ENCODE assay signal across 9 cellular contexts in the genomic region with DNA sequence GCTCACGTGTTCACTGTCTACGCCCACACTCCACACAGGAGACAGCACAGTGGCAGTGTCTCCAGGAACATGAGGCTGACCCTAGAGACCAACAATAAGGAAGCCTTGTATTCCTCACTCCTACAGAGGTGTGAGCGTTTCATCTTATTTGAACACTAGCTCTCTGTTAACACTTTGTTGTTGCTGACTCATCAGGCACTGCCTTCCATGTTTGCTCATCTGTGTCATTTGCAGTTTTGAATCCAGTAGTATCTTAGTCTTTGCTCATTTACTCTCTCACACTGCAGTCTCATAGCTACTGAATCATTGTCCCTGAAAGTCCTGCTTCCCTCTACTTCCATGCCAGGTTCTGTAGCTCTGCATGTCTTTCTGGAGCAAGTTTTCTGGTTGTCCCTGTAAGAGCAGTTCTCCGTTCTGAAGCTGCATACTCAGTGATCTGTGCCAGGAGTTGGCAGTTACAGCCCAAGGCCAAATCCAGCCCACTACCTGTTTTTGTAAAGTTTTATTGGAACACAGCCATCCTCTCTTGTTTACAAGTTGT.
DNase-seq lines count a peak whose midpoint lies in the region; ATAC-seq and FAIRE-seq lines count a peak whose summit lies in the region.
"Had no signal": no experiment of that assay in that cellular context is flagged by ENCODE, and none has a peak within 500 bp of the region (broad histone marks: within the 10 kb centered on the region; RNA-seq: fewer than 3 reads in every experiment).

No MANE protein-coding gene starts in this region.

- no peak overlapping the region for H3K4me3 Mint-ChIP-seq in activated T-cell treated with anti-CD3 and anti-CD28 coated beads, Interleukin-2, amount 50 U/mL, for 24 hours
- no peak overlapping the region for H3K4me3 Mint-ChIP-seq in stimulated activated effector memory CD8-positive, alpha-beta T cell treated with anti-CD3 and anti-CD28 coated beads, Interleukin-12 subunit alpha, Interleukin-12 subunit beta, amount 100 ng/mL, for 72 hours
- no peak overlapping the region for H3K4me3 Mint-ChIP-seq in naive thymus-derived CD4-positive, alpha-beta T cell

- FAIRE-seq in HTR-8/SVneo (lab: Jason Lieb, UNC), result peak; percentile 26

- no peaks in the 10 kb centered on the region for H3K36me3 ChIP-seq in endocrine pancreas (ENCODE audit: control insufficient read depth, insufficient read depth, low read length)
- no peaks in the 10 kb centered on the region for H3K36me3 ChIP-seq in naive thymus-derived CD4-positive, alpha-beta T cell (ENCODE audit: control insufficient read depth in 2 of 3, insufficient read depth in 3 of 3, low read length in 3 of 3)

- H3K27ac ChIP-seq in naive thymus-derived CD4-positive, alpha-beta T cell (ENCODE audit: low read depth, low read length), result no peak overlapping the region

- intact Hi-C loops in naive thymus-derived CD4-positive, alpha-beta T cell (cut with micrococcal nuclease), result loop anchor here in 1 of 2 donors (5.0 kb wide), 2 partner anchors 244 to 869 kb away; no protein-coding TSS in a partner anchor

- no peaks in the 10 kb centered on the region for H3K27me3 ChIP-seq in endocrine pancreas (ENCODE audit: control insufficient read depth, insufficient read depth, low read length)
- no peaks in the 10 kb centered on the region for H3K27me3 ChIP-seq in naive thymus-derived CD4-positive, alpha-beta T cell (ENCODE audit: control insufficient read depth in 2 of 2, insufficient read depth in 2 of 2, low read length in 2 of 2)

- CTCF ChIA-PET in naive thymus-derived CD4-positive, alpha-beta T cell (lab: Charles Lee), result no interaction called here

- no peak overlapping the region for H3K9ac ChIP-seq in endocrine pancreas (ENCODE audit: control insufficient read depth, insufficient read depth, low read length)

- H3K4me1 ChIP-seq in endocrine pancreas (ENCODE audit: control insufficient read depth, insufficient read depth, low read length), result peaks cover 6% of the 10 kb centered on the region
- H3K4me1 ChIP-seq in naive thymus-derived CD4-positive, alpha-beta T cell (ENCODE audit: control insufficient read depth in 2 of 2, insufficient read depth in 2 of 2, low read length in 2 of 2), result no peaks in the 10 kb centered on the region

- H3K9me3 ChIP-seq in endocrine pancreas (ENCODE audit: control insufficient read depth, low read length), result no peaks in the 10 kb centered on the region
- no peaks in the 10 kb centered on the region for H3K9me3 ChIP-seq in naive thymus-derived CD4-positive, alpha-beta T cell (ENCODE audit: control insufficient read depth in 2 of 3, low read length in 3 of 3)

- DNase-seq in activated T-cell treated with anti-CD3 and anti-CD28 coated beads for 48 hours (ENCODE audit: low read depth) (peak; percentile 2), HTR-8/SVneo (ENCODE audit: insufficient read length, low spot score) (no peak)
- DNase-seq in activated T-cell treated with anti-CD3 and anti-CD28 coated beads, Interleukin-2, amount 50 U/mL, for 24 hours, result no peak
- no peak for DNase-seq in stimulated activated effector memory CD8-positive, alpha-beta T cell treated with anti-CD3 and anti-CD28 coated beads, Interleukin-12 subunit alpha, Interleukin-12 subunit beta, amount 100 ng/mL, for 72 hours (ENCODE audit: low spot score in 2 of 2)
- DNase-seq in activated CD4-positive, CD25-positive, alpha-beta regulatory T cell (lab: John Stamatoyannopoulos, UW), result no peak
- no peak for DNase-seq in naive thymus-derived CD4-positive, alpha-beta T cell
- DNase-seq: NCI-H187 treated with DMSO at 0.1 percent for 48 hours had no signal

- peaks cover 12% of the 10 kb centered on the region for H3K27me3 Mint-ChIP-seq in activated T-cell treated with anti-CD3 and anti-CD28 coated beads, Interleukin-2, amount 50 U/mL, for 24 hours
- H3K27me3 Mint-ChIP-seq in naive thymus-derived CD4-positive, alpha-beta T cell, result peaks cover 0 to 16% (median 10%) of the 10 kb centered on the region in 5 donors

- no peaks in the 10 kb centered on the region for H3K36me3 Mint-ChIP-seq in activated T-cell treated with anti-CD3 and anti-CD28 coated beads, Interleukin-2, amount 50 U/mL, for 24 hours (ENCODE audit: low read depth)
- H3K36me3 Mint-ChIP-seq in stimulated activated effector memory CD8-positive, alpha-beta T cell treated with anti-CD3 and anti-CD28 coated beads, Interleukin-12 subunit alpha, Interleukin-12 subunit beta, amount 100 ng/mL, for 72 hours, result no peaks in the 10 kb centered on the region
- H3K36me3 Mint-ChIP-seq in naive thymus-derived CD4-positive, alpha-beta T cell, result no peaks in the 10 kb centered on the region

- H3K9me3 Mint-ChIP-seq in activated T-cell treated with anti-CD3 and anti-CD28 coated beads, Interleukin-2, amount 50 U/mL, for 24 hours, result no peaks in the 10 kb centered on the region
- H3K9me3 Mint-ChIP-seq in stimulated activated effector memory CD8-positive, alpha-beta T cell treated with anti-CD3 and anti-CD28 coated beads, Interleukin-12 subunit alpha, Interleukin-12 subunit beta, amount 100 ng/mL, for 72 hours, result no peaks in the 10 kb centered on the region
- H3K9me3 Mint-ChIP-seq in naive thymus-derived CD4-positive, alpha-beta T cell, result peaks cover 0 to 1% (median 0%) of the 10 kb centered on the region in 11 donors

- H3K27ac Mint-ChIP-seq in activated T-cell treated with anti-CD3 and anti-CD28 coated beads, Interleukin-2, amount 50 U/mL, for 24 hours, result no peak overlapping the region
- no peak overlapping the region for H3K27ac Mint-ChIP-seq in stimulated activated effector memory CD8-positive, alpha-beta T cell treated with anti-CD3 and anti-CD28 coated beads, Interleukin-12 subunit alpha, Interleukin-12 subunit beta, amount 100 ng/mL, for 72 hours
- peak overlapping the region in 2 of 9 donors; percentile 26 to 38 for H3K27ac Mint-ChIP-seq in naive thymus-derived CD4-positive, alpha-beta T cell

- ATAC-seq in stimulated activated effector memory CD8-positive, alpha-beta T cell treated with anti-CD3 and anti-CD28 coated beads, Interleukin-12 subunit alpha, Interleukin-12 subunit beta, amount 100 ng/mL, for 72 hours, result peak; percentile 69
- ATAC-seq in HG03108 (IDR thresholded peaks at IDR 0.05; ENCODE audit: unreplicated experiment), result no peak
- ATAC-seq in naive thymus-derived CD4-positive, alpha-beta T cell, result no peak

- POLR2A ChIA-PET in naive thymus-derived CD4-positive, alpha-beta T cell (lab: Charles Lee), result no interaction called here

- peaks cover 7% of the 10 kb centered on the region for H3K4me1 Mint-ChIP-seq in activated T-cell treated with anti-CD3 and anti-CD28 coated beads, Interleukin-2, amount 50 U/mL, for 24 hours (ENCODE audit: low read depth)
- no peaks in the 10 kb centered on the region for H3K4me1 Mint-ChIP-seq in stimulated activated effector memory CD8-positive, alpha-beta T cell treated with anti-CD3 and anti-CD28 coated beads, Interleukin-12 subunit alpha, Interleukin-12 subunit beta, amount 100 ng/mL, for 72 hours
- peaks cover 0 to 5% (median 0%) of the 10 kb centered on the region in 7 donors for H3K4me1 Mint-ChIP-seq in naive thymus-derived CD4-positive, alpha-beta T cell

- H3K4me3 ChIP-seq in endocrine pancreas (ENCODE audit: control insufficient read depth, insufficient read depth, low read length), result peak overlapping the region; percentile 24
- H3K4me3 ChIP-seq in naive thymus-derived CD4-positive, alpha-beta T cell (ENCODE audit: low read length), result no peak overlapping the region
